ENCODE assay signal across 8 cellular contexts in genomic region chr4:25925486-25926201, GRCh38. TPM values are rescaled to one million over a fixed set of nuclear protein-coding genes. Genes with fewer than 3 reads are reported as not detected.
DNase-seq lines count a peak whose midpoint lies in the region; ATAC-seq and TF ChIP-seq lines count a peak whose summit lies in the region.

No MANE protein-coding gene starts in this region.

- 61% methylated on average over 11 of the region's 11 CpGs for WGBS in smooth muscle cell (ENCODE audit: low lambda C conversion rate)

- H3F3A ChIP-seq in smooth muscle cell (ENCODE audit: low read depth), result no peaks in the 10 kb centered on the region

- H3K27me3 ChIP-seq in Karpas-422 (ENCODE audit: low read length) (no peaks in the 10 kb centered on the region), cardiac muscle cell (no peaks in the 10 kb centered on the region), smooth muscle cell (ENCODE audit: low read depth) (no peaks in the 10 kb centered on the region), uterus (no peaks in the 10 kb centered on the region)

- TF ChIP-seq CTCF in WI38 (IDR thresholded peaks at IDR 0.05; ENCODE audit: low read depth, low read length) (peak; percentile 25; the same call in 1 of the 2 replicates), cardiac muscle cell (IDR thresholded peaks at IDR 0.05; ENCODE audit: low read depth, low read length) (peak; percentile 74), smooth muscle cell (IDR thresholded peaks at IDR 0.05; ENCODE audit: borderline replicate concordance, insufficient read depth, poor library complexity, severe bottlenecking) (peak; percentile 51), uterus (IDR thresholded peaks at IDR 0.05) (peak in 1 of 4 experiments; percentile 6)

- peaks cover 23% of the 10 kb centered on the region for H3K79me2 ChIP-seq in Karpas-422 (ENCODE audit: low read length)
- no peaks in the 10 kb centered on the region for H3K79me2 ChIP-seq in smooth muscle cell (ENCODE audit: low read depth)

- intact Hi-C loops in uterus (cut with DNase I; ENCODE audit: low total_unique reads), result no loop called here

- peak; percentile 72 for ATAC-seq in GM18907 (IDR thresholded peaks at IDR 0.05; ENCODE audit: unreplicated experiment)
- ATAC-seq in GM19324 (IDR thresholded peaks at IDR 0.05; ENCODE audit: low FRiP score, unreplicated experiment), result no peak

- peaks cover 15% of the 10 kb centered on the region for H3K4me1 ChIP-seq in Karpas-422 (ENCODE audit: low read length)
- H3K4me1 ChIP-seq in cardiac muscle cell (ENCODE audit: low read depth), result no peaks in the 10 kb centered on the region
- peaks cover 6% of the 10 kb centered on the region for H3K4me1 ChIP-seq in smooth muscle cell (ENCODE audit: low read depth)
- H3K4me1 ChIP-seq in uterus, result no peaks in the 10 kb centered on the region

- H3K9me3 ChIP-seq in Karpas-422 (ENCODE audit: low read length) (no peaks in the 10 kb centered on the region), cardiac muscle cell (ENCODE audit: low read depth) (no peaks in the 10 kb centered on the region), smooth muscle cell (replicated peaks; ENCODE audit: low read depth) (no peaks in the 10 kb centered on the region), uterus (no peaks in the 10 kb centered on the region)

- H3K4me2 ChIP-seq in Karpas-422 (ENCODE audit: low read depth, low read length, poor library complexity, severe bottlenecking) (peak overlapping the region; percentile 42), smooth muscle cell (no peak overlapping the region)

- no peak overlapping the region for H3K4me3 ChIP-seq in Karpas-422 (ENCODE audit: low read length)
- no peak overlapping the region for H3K4me3 ChIP-seq in WI38 (ENCODE audit: low read depth, low read length)
- no peak overlapping the region for H3K4me3 ChIP-seq in cardiac muscle cell
- no peak overlapping the region for H3K4me3 ChIP-seq in smooth muscle cell
- no peak overlapping the region for H3K4me3 ChIP-seq in uterus

- no peaks in the 10 kb centered on the region for H3K9me2 ChIP-seq in Karpas-422 (replicated peaks; ENCODE audit: insufficient read depth, low read length)

- peak; percentile 69 for DNase-seq in DMS53 treated with DMSO at 0.1 percent for 48 hours (lab: John Stamatoyannopoulos, UW; ENCODE audit: unreplicated experiment)
- peak; percentile 83 for DNase-seq in Karpas-422
- peak; percentile 41 to 59 for DNase-seq in cardiac muscle cell (ENCODE audit: low read depth in 1 of 2, low spot score in 1 of 2)
- DNase-seq in smooth muscle cell (lab: John Stamatoyannopoulos, UW; ENCODE audit: unreplicated experiment), result no peak
- no peak for DNase-seq in uterus

- H3K27ac ChIP-seq in Karpas-422 (ENCODE audit: low read length), result peak overlapping the region; percentile 28
- no peak overlapping the region for H3K27ac ChIP-seq in cardiac muscle cell
- no peak overlapping the region for H3K27ac ChIP-seq in smooth muscle cell (ENCODE audit: low read depth)
- no peak overlapping the region for H3K27ac ChIP-seq in uterus

- H4K20me1 ChIP-seq in Karpas-422 (ENCODE audit: insufficient read depth, low read depth, low read length) (no peaks in the 10 kb centered on the region), smooth muscle cell (ENCODE audit: low read depth) (peaks cover 28% of the 10 kb centered on the region)

- H2AFZ ChIP-seq in Karpas-422 (ENCODE audit: low read length) (no peak overlapping the region), smooth muscle cell (ENCODE audit: low read depth) (no peak overlapping the region)

- peaks cover 4% of the 10 kb centered on the region; the same call in 1 of the 2 replicates for H3K36me3 ChIP-seq in Karpas-422 (ENCODE audit: insufficient read depth, low read length)
- no peaks in the 10 kb centered on the region for H3K36me3 ChIP-seq in cardiac muscle cell
- H3K36me3 ChIP-seq in smooth muscle cell (ENCODE audit: low read depth), result no peaks in the 10 kb centered on the region
- no peaks in the 10 kb centered on the region for H3K36me3 ChIP-seq in uterus

- H3K9ac ChIP-seq in Karpas-422 (ENCODE audit: low read length) (no peak overlapping the region), smooth muscle cell (ENCODE audit: low read depth) (no peak overlapping the region)

- TF ChIP-seq POLR2A in uterus (IDR thresholded peaks at IDR 0.05), result no peak

RNA-seq across cellular contexts. Expression of gene SMIM20, which starts 11.6 kb away (rescaled TPM):
- total RNA-seq in Karpas-422 (2014; rRNA removed; shearing (Covaris generic); ENCODE audit: low replicate concordance), result 53.2 and 85.2 TPM in 2 replicates
- total RNA-seq in cardiac muscle cell (27.5 and 42.4 TPM in 2 replicates), smooth muscle cell (44.0 and 52.1 TPM in 2 replicates), uterus (100 to 1,000 TPM in 1 of 4 donors, 10 to 100 TPM in 3; 22.7 to 208 (median 32.4) TPM)
- polyA plus RNA-seq in cardiac muscle cell (59.1 and 65.1 TPM in 2 replicates), smooth muscle cell (40.9 and 46.5 TPM in 2 replicates)

Comparison
In these comparisons a context has a peak if more than half of its experiments do, and no peak if none do; other contexts are left out.
1. DNase-seq: peak in DMS53 treated with DMSO at 0.1 percent for 48 hours (single experiment), Karpas-422 (single experiment) and cardiac muscle cell (2 of 2); none in smooth muscle cell (single experiment) and uterus (0 of 2).